2 cellular contexts compared by ENCODE assay signal in genomic region chr10:98321203-98321780, GRCh38.
TF ChIP-seq lines count a peak whose summit lies in the region.

No MANE protein-coding gene starts in this region.

TF ChIP-seq in IMR-90, 13 proteins besides CTCF, POLR2A, EP300 and RAD21:
- TF ChIP-seq RFX5 (IDR thresholded peaks at IDR 0.05; ENCODE audit: low read depth, low read length) (no peak), MAZ (IDR thresholded peaks at IDR 0.05; ENCODE audit: borderline replicate concordance, low read depth, low read length) (no peak), CHD1 (IDR thresholded peaks at IDR 0.05; ENCODE audit: low read depth, low read length) (no peak), RCOR1 (IDR thresholded peaks at IDR 0.05; ENCODE audit: insufficient replicate concordance, low read length) (no peak), NFE2L2 (IDR thresholded peaks at IDR 0.05; ENCODE audit: low read depth, low read length) (no peak)

TF ChIP-seq in GM12891, 5 proteins besides CTCF, POLR2A, EP300 and RAD21:
- TF ChIP-seq POU2F2 (IDR thresholded peaks at IDR 0.05; ENCODE audit: low read depth, low read length) (no peak), POLR2AphosphoS5 (IDR thresholded peaks at IDR 0.05; ENCODE audit: low read depth, low read length) (no peak), PAX5 (IDR thresholded peaks at IDR 0.05; ENCODE audit: insufficient read depth, low read length, severe bottlenecking) (no peak), TAF1 (IDR thresholded peaks at IDR 0.05; ENCODE audit: low read depth, low read length) (no peak), SPI1 (IDR thresholded peaks at IDR 0.05; ENCODE audit: low read depth, low read length) (no peak)
